8 cellular contexts compared by ENCODE assay signal in genomic region chr19:7197760-7198696, GRCh38.
A peak's percentile ranks its signal among the peaks of the same experiment; 100 is the strongest.
DNase-seq lines count a peak whose midpoint lies in the region; ATAC-seq, FAIRE-seq and TF ChIP-seq lines count a peak whose summit lies in the region.

No MANE protein-coding gene starts in this region.

- H3K4me3 Mint-ChIP-seq in WTC11 (peak overlapping the region; percentile 72), immature natural killer cell (peak overlapping the region; percentile 85 to 91 (median 90))

- H3K9ac ChIP-seq in smooth muscle cell (ENCODE audit: low read depth), result no peak overlapping the region

- peak overlapping the region; percentile 99 for H3K4me2 ChIP-seq in smooth muscle cell

- no peaks in the 10 kb centered on the region for H3K27me3 Mint-ChIP-seq in WTC11 (ENCODE audit: low read depth)
- peaks cover 12 to 28% (median 17%) of the 10 kb centered on the region in 3 donors for H3K27me3 Mint-ChIP-seq in immature natural killer cell (ENCODE audit: low read depth in 3 of 3)

- in situ Hi-C loops in ACHN (cut with HindIII; ENCODE audit: low pct_ligation_motif_present, low pct_unique_long_range_greater_than_20kb, low sequenced_read_pairs), result no loop called here

- peaks cover 4% of the 10 kb centered on the region for H3K4me1 ChIP-seq in smooth muscle cell (ENCODE audit: low read depth)

- H3K4me1 Mint-ChIP-seq in WTC11 (peaks cover 16% of the 10 kb centered on the region), immature natural killer cell (peaks cover 29 to 41% of the 10 kb centered on the region in 2 donors)

- H2AFZ ChIP-seq in smooth muscle cell (ENCODE audit: low read depth), result peak overlapping the region; percentile 85

- POLR2A ChIA-PET in WTC11 (lab: Charles Lee), result interaction anchor here (1.0 to 1.9 kb wide), 2 partner anchors 14 to 96 kb away, joined by 3 to 4 read pairs; partner anchors contain the start of gene INSR

- H3K9me3 Mint-ChIP-seq in WTC11 (no peaks in the 10 kb centered on the region), immature natural killer cell (peaks cover 0 to 4% (median 0%) of the 10 kb centered on the region in 6 donors)

- peak overlapping the region; percentile 95 for H3K27ac Mint-ChIP-seq in WTC11
- H3K27ac Mint-ChIP-seq in immature natural killer cell, result peak overlapping the region; percentile 90 to 98 (median 96)

- TF ChIP-seq CTCF in WTC11 (IDR thresholded peaks at IDR 0.05) (no peak), bronchial epithelial cell (IDR thresholded peaks at IDR 0.05; ENCODE audit: insufficient read depth, low read length, severe bottlenecking) (no peak), smooth muscle cell (IDR thresholded peaks at IDR 0.05; ENCODE audit: borderline replicate concordance, insufficient read depth, poor library complexity, severe bottlenecking) (no peak)

- H3K27ac ChIP-seq in smooth muscle cell (ENCODE audit: low read depth), result peak overlapping the region; percentile 52

- WGBS in smooth muscle cell (ENCODE audit: low lambda C conversion rate), result 2% methylated on average over 61 of the region's 72 CpGs

- H3K27me3 ChIP-seq in bronchial epithelial cell (ENCODE audit: control insufficient read depth, insufficient read depth, low read length) (no peaks in the 10 kb centered on the region), smooth muscle cell (ENCODE audit: low read depth) (no peaks in the 10 kb centered on the region)

- CTCF ChIA-PET in WTC11 (lab: Charles Lee), result interaction anchor here (1.0 kb wide), 1 partner anchor 96 kb away, joined by 6 read pairs; the partner anchor contains the start of gene INSR

- H3K4me3 ChIP-seq in bronchial epithelial cell (ENCODE audit: low read depth, low read length), result peak overlapping the region; percentile 41
- H3K4me3 ChIP-seq in smooth muscle cell, result peak overlapping the region; percentile 88

- ATAC-seq in GM18520 (IDR thresholded peaks at IDR 0.05; ENCODE audit: unreplicated experiment) (peak; percentile 79), HG03045 (IDR thresholded peaks at IDR 0.05; ENCODE audit: unreplicated experiment) (peak; percentile 88), WTC11 (peak; percentile 84)

- no peaks in the 10 kb centered on the region for H3K9me3 ChIP-seq in smooth muscle cell (replicated peaks; ENCODE audit: low read depth)

- H3F3A ChIP-seq in smooth muscle cell (ENCODE audit: low read depth), result no peaks in the 10 kb centered on the region

- no peaks in the 10 kb centered on the region for H3K36me3 Mint-ChIP-seq in WTC11
- H3K36me3 Mint-ChIP-seq in immature natural killer cell, result no peaks in the 10 kb centered on the region

- DNase-seq in ACHN (peak; percentile 79), NCI-H2107 treated with DMSO at 0.1 percent for 48 hours (lab: John Stamatoyannopoulos, UW; ENCODE audit: unreplicated experiment) (peak; percentile 57), WTC11 (ENCODE audit: low spot score) (peak; percentile 87), bronchial epithelial cell (ENCODE audit: low read depth) (peak; percentile 54), immature natural killer cell (peak; percentile 92 to 95 (median 94)), smooth muscle cell (lab: John Stamatoyannopoulos, UW; ENCODE audit: unreplicated experiment) (peak; percentile 69)

- H4K20me1 ChIP-seq in smooth muscle cell (ENCODE audit: low read depth), result no peaks in the 10 kb centered on the region

- H3K79me2 ChIP-seq in smooth muscle cell (ENCODE audit: low read depth), result no peaks in the 10 kb centered on the region

- no peak for FAIRE-seq in bronchial epithelial cell (lab: Jason Lieb, UNC)

- no peaks in the 10 kb centered on the region for H3K36me3 ChIP-seq in bronchial epithelial cell (ENCODE audit: control insufficient read depth, insufficient read depth, low read length)
- no peaks in the 10 kb centered on the region for H3K36me3 ChIP-seq in smooth muscle cell (ENCODE audit: low read depth)

TF ChIP-seq in WTC11, 78 proteins besides CTCF, POLR2A, EP300 and RAD21 (continues in another document):
- TF ChIP-seq NR2C2 (CRISPR knock-in tag; IDR thresholded peaks at IDR 0.05) (no peak), EMX1 (CRISPR knock-in tag; IDR thresholded peaks at IDR 0.05) (no peak), PREB (CRISPR knock-in tag; IDR thresholded peaks at IDR 0.05; ENCODE audit: borderline replicate concordance) (no peak), E2F4 (CRISPR knock-in tag; IDR thresholded peaks at IDR 0.05; ENCODE audit: borderline replicate concordance, low read depth) (no peak), PRRX2 (CRISPR knock-in tag; IDR thresholded peaks at IDR 0.05) (no peak), MYBL2 (CRISPR knock-in tag; IDR thresholded peaks at IDR 0.05) (no peak), SMAD4 (CRISPR knock-in tag; IDR thresholded peaks at IDR 0.05) (no peak), NFE2L1 (CRISPR knock-in tag; IDR thresholded peaks at IDR 0.05) (no peak), ZNF512 (CRISPR knock-in tag; IDR thresholded peaks at IDR 0.05; ENCODE audit: borderline replicate concordance) (no peak), SP1 (CRISPR knock-in tag; conservative IDR thresholded peaks at IDR 0.05) (peak; percentile 83), AFF4 (CRISPR knock-in tag; IDR thresholded peaks at IDR 0.05; ENCODE audit: borderline replicate concordance) (no peak), ESRRA (CRISPR knock-in tag; IDR thresholded peaks at IDR 0.05; ENCODE audit: borderline replicate concordance) (no peak), MXD4 (CRISPR knock-in tag; IDR thresholded peaks at IDR 0.05; ENCODE audit: borderline replicate concordance) (no peak), RORB (CRISPR knock-in tag; IDR thresholded peaks at IDR 0.05) (no peak), ZSCAN18 (CRISPR knock-in tag; IDR thresholded peaks at IDR 0.05) (no peak)

Comparison
In these comparisons a context has a peak if more than half of its experiments do, and no peak if none do; other contexts are left out.
1. Peak in every context shown above with its lines: DNase-seq, ATAC-seq, H3K4me3 ChIP-seq and H3K27ac ChIP-seq.